8 cellular contexts compared by ENCODE assay signal in genomic region chr9:21802418-21803000, GRCh38. TPM values are rescaled to one million over a fixed set of nuclear protein-coding genes. Genes with fewer than 3 reads are reported as not detected.
A peak's percentile ranks its signal among the peaks of the same experiment; 100 is the strongest.
DNase-seq lines count a peak whose midpoint lies in the region; ATAC-seq and TF ChIP-seq lines count a peak whose summit lies in the region.

Gene MTAP (plus strand): TSS chr9:21802636. CDS start chr9:21802749, 113 bp downstream.

- peaks cover 16% of the 10 kb centered on the region for H4K20me1 ChIP-seq in KMS-11 (ENCODE audit: insufficient read depth)

- H3K27ac ChIP-seq in KMS-11 = peak within 1 kb of the TSS; percentile 80

- peaks cover 3% of the 10 kb centered on the region; the same call in 1 of the 2 replicates for H3K36me3 ChIP-seq in KMS-11 (ENCODE audit: insufficient read depth)

- DNase-seq in DMS79 (lab: John Stamatoyannopoulos, UW) = peak; percentile 89
- peak; percentile 78 for DNase-seq in activated naive CD4-positive, alpha-beta T cell treated with Interleukin-2 at 50 U/mL for 16 hours
- DNase-seq in germinal center (ENCODE audit: low spot score) = peak; percentile 75
- DNase-seq in non-pigmented ciliary epithelial cell (ENCODE audit: low read depth) = peak; percentile 67

- TF ChIP-seq CTCF in KMS-11 (conservative IDR thresholded peaks at IDR 0.05; ENCODE audit: low read depth, low read length) (no peak), subcutaneous adipose tissue (IDR thresholded peaks at IDR 0.05; ENCODE audit: low read depth) (no peak)

- peak within 1 kb of the TSS; percentile 96 for H2AFZ ChIP-seq in KMS-11 (ENCODE audit: low read depth)

- H3K4me2 ChIP-seq in KMS-11 = peak within 1 kb of the TSS; percentile 99

- H3K27me3 ChIP-seq in KMS-11 (ENCODE audit: insufficient read depth, low read depth) = no peaks in the 10 kb centered on the region

- peaks cover 54% of the 10 kb centered on the region for H3K79me2 ChIP-seq in KMS-11 (ENCODE audit: insufficient read depth, low read depth)

- ATAC-seq in GM21723 (IDR thresholded peaks at IDR 0.05; ENCODE audit: unreplicated experiment) = peak; percentile 91

- no peak within 1 kb of the TSS for H3K4me3 ChIP-seq in KMS-11 (IDR thresholded peaks at IDR 0.05; ENCODE audit: insufficient read depth, low read depth, low read length)

- peak within 1 kb of the TSS; percentile 90 for H3K9ac ChIP-seq in KMS-11

- H3K4me1 ChIP-seq in KMS-11 (ENCODE audit: low read depth, poor library complexity, severe bottlenecking) = peaks cover 41% of the 10 kb centered on the region

- peak; percentile 94 for TF ChIP-seq POLR2A in Raji (IDR thresholded peaks at IDR 0.05; ENCODE audit: insufficient read depth, low read depth, low read length)

RNA-seq across cellular contexts. Expression of gene MTAP, which starts in this region (rescaled TPM):
- total RNA-seq in subcutaneous adipose tissue = 10 to 100 TPM; 17.7 to 22.8 (median 20.6) TPM
